Comparison of ENCODE assay signal across 14 cellular contexts in genomic region chr4:54101190-54102041, GRCh38. TPM values are rescaled to one million over a fixed set of nuclear protein-coding genes. Genes with fewer than 3 reads are reported as not detected.
DNase-seq lines count a peak whose midpoint lies in the region; ATAC-seq and TF ChIP-seq lines count a peak whose summit lies in the region.
"Had no signal": no experiment of that assay in that cellular context is flagged by ENCODE, and none has a peak within 500 bp of the region (broad histone marks: within the 10 kb centered on the region; RNA-seq: fewer than 3 reads in every experiment).

No MANE protein-coding gene starts in this region.

- H3K27ac Mint-ChIP-seq in activated naive CD4-positive, alpha-beta T cell treated with anti-CD3 and anti-CD28 coated beads, Interleukin-2, amount 50 U/mL, for 24 hours = no peak overlapping the region
- peak overlapping the region in 1 of 2 donors; percentile 44 for H3K27ac Mint-ChIP-seq in activated naive CD4-positive, alpha-beta T cell treated with anti-CD3 and anti-CD28 coated beads, Interleukin-2, amount 50 U/mL, for 72 hours
- H3K27ac Mint-ChIP-seq in activated CD8-positive, alpha-beta T cell treated with anti-CD3 and anti-CD28 coated beads, Interleukin-2, amount 10 ng/mL, durations not matched to agents 7 days and 5 days = no peak overlapping the region

- no peaks in the 10 kb centered on the region for H3K36me3 ChIP-seq in stomach

- ATAC-seq in activated naive CD4-positive, alpha-beta T cell treated with anti-CD3 and anti-CD28 coated beads, Interleukin-2, amount 50 U/mL, for 72 hours = no peak
- peak; percentile 12 for ATAC-seq in activated CD8-positive, alpha-beta T cell treated with anti-CD3 and anti-CD28 coated beads, Interleukin-2, amount 10 ng/mL, durations not matched to agents 7 days and 5 days
- no peak for ATAC-seq in GM18505 (IDR thresholded peaks at IDR 0.05; ENCODE audit: unreplicated experiment)

- no peak for DNase-seq in activated naive CD4-positive, alpha-beta T cell treated with anti-CD3 and anti-CD28 coated beads, Interleukin-2, amount 50 U/mL, for 72 hours (ENCODE audit: low spot score in 2 of 2)
- DNase-seq in activated CD8-positive, alpha-beta T cell treated with anti-CD3 and anti-CD28 coated beads, Interleukin-2, amount 10 ng/mL, durations not matched to agents 7 days and 5 days = no peak
- DNase-seq in stomach = no peak
- DNase-seq in NCI-H446 treated with DMSO at 0.1 percent for 48 hours (lab: John Stamatoyannopoulos, UW) = no peak
- DNase-seq in dedifferentiated amniotic fluid mesenchymal stem cell (ENCODE audit: extremely low spot score) = no peak
- DNase-seq: nucleus accumbens; stimulated activated naive CD4-positive, alpha-beta T cell treated with Interleukin-2 at 50 U/mL for 16 hours had no signal

- peaks cover 32 to 43% (median 37%) of the 10 kb centered on the region in 4 donors for H3K4me1 ChIP-seq in stomach

- no peaks in the 10 kb centered on the region for H3K36me3 Mint-ChIP-seq in activated naive CD4-positive, alpha-beta T cell treated with anti-CD3 and anti-CD28 coated beads, Interleukin-2, amount 50 U/mL, for 24 hours
- peaks cover under 1 to 21% of the 10 kb centered on the region in 2 donors for H3K36me3 Mint-ChIP-seq in activated naive CD4-positive, alpha-beta T cell treated with anti-CD3 and anti-CD28 coated beads, Interleukin-2, amount 50 U/mL, for 72 hours
- no peaks in the 10 kb centered on the region for H3K36me3 Mint-ChIP-seq in activated CD8-positive, alpha-beta T cell treated with anti-CD3 and anti-CD28 coated beads, Interleukin-2, amount 10 ng/mL, durations not matched to agents 7 days and 5 days (ENCODE audit: low read depth)

- intact Hi-C loops in stomach (cut with DNase I; ENCODE audit: low total_unique reads) = no loop called here

- H3K9me3 ChIP-seq in iPS-18c (ENCODE audit: control insufficient read depth, insufficient read depth, low read length) (no peaks in the 10 kb centered on the region), stomach (no peaks in the 10 kb centered on the region)

- no peak for TF ChIP-seq EP300 in stomach (IDR thresholded peaks at IDR 0.05)

- no peak for TF ChIP-seq CTCF in stomach (IDR thresholded peaks at IDR 0.05)

- H3K4me3 Mint-ChIP-seq in activated naive CD4-positive, alpha-beta T cell treated with anti-CD3 and anti-CD28 coated beads, Interleukin-2, amount 50 U/mL, for 24 hours = peak overlapping the region; percentile 56
- H3K4me3 Mint-ChIP-seq in activated CD8-positive, alpha-beta T cell treated with anti-CD3 and anti-CD28 coated beads, Interleukin-2, amount 10 ng/mL, durations not matched to agents 7 days and 5 days = peak overlapping the region; percentile 44

- WGBS in stomach, 5 donors = 4 to 19% (median 11%) methylated on average over 49 to 50 of the region's 50 CpGs

- H3K4me1 Mint-ChIP-seq in activated naive CD4-positive, alpha-beta T cell treated with anti-CD3 and anti-CD28 coated beads, Interleukin-2, amount 50 U/mL, for 24 hours = peaks cover 44% of the 10 kb centered on the region
- peaks cover 47% of the 10 kb centered on the region for H3K4me1 Mint-ChIP-seq in activated CD8-positive, alpha-beta T cell treated with anti-CD3 and anti-CD28 coated beads, Interleukin-2, amount 10 ng/mL, durations not matched to agents 7 days and 5 days (ENCODE audit: low read depth)

- peaks cover 74% of the 10 kb centered on the region for H3K27me3 Mint-ChIP-seq in activated naive CD4-positive, alpha-beta T cell treated with anti-CD3 and anti-CD28 coated beads, Interleukin-2, amount 50 U/mL, for 24 hours
- H3K27me3 Mint-ChIP-seq in activated CD8-positive, alpha-beta T cell treated with anti-CD3 and anti-CD28 coated beads, Interleukin-2, amount 10 ng/mL, durations not matched to agents 7 days and 5 days (ENCODE audit: low read depth) = peaks cover 86% of the 10 kb centered on the region

- no peaks in the 10 kb centered on the region for H3K9me3 Mint-ChIP-seq in activated naive CD4-positive, alpha-beta T cell treated with anti-CD3 and anti-CD28 coated beads, Interleukin-2, amount 50 U/mL, for 24 hours
- no peaks in the 10 kb centered on the region for H3K9me3 Mint-ChIP-seq in activated naive CD4-positive, alpha-beta T cell treated with anti-CD3 and anti-CD28 coated beads, Interleukin-2, amount 50 U/mL, for 72 hours
- no peaks in the 10 kb centered on the region for H3K9me3 Mint-ChIP-seq in activated CD8-positive, alpha-beta T cell treated with anti-CD3 and anti-CD28 coated beads, Interleukin-2, amount 10 ng/mL, durations not matched to agents 7 days and 5 days (ENCODE audit: insufficient read depth)

- H3K4me3 ChIP-seq in iPS-18c (ENCODE audit: insufficient read depth, low read depth, low read length) (peak overlapping the region; percentile 38; the same call in 1 of the 2 replicates), stomach (peak overlapping the region in 3 of 4 donors; percentile 34 to 47 (median 37))

- peaks cover 39 to 100% (median 89%) of the 10 kb centered on the region in 3 donors for H3K27me3 ChIP-seq in stomach

- CTCF ChIA-PET in activated CD8-positive, alpha-beta T cell treated with anti-CD3 and anti-CD28 coated beads, Interleukin-2, amount 10 ng/mL, durations not matched to agents 7 days and 5 days (lab: Charles Lee) = no interaction called here

- H3K27ac ChIP-seq in stomach = no peak overlapping the region
- H3K27ac ChIP-seq: HL-60 had no signal

- POLR2A ChIA-PET in activated CD8-positive, alpha-beta T cell treated with anti-CD3 and anti-CD28 coated beads, Interleukin-2, amount 10 ng/mL, durations not matched to agents 7 days and 5 days (lab: Charles Lee) = no interaction called here

- no peak for TF ChIP-seq POLR2A in stomach (IDR thresholded peaks at IDR 0.05)
- TF ChIP-seq POLR2A in GM18505 (IDR thresholded peaks at IDR 0.05; ENCODE audit: borderline replicate concordance, extremely low read depth, insufficient read depth, insufficient read length) = no peak

RNA-seq across cellular contexts. Expression of gene GSX2, which starts 1.5 kb away (rescaled TPM):
- not detected for total RNA-seq in activated naive CD4-positive, alpha-beta T cell treated with anti-CD3 and anti-CD28 coated beads, Interleukin-2, amount 50 U/mL, for 72 hours
- not detected for total RNA-seq in activated CD8-positive, alpha-beta T cell treated with anti-CD3 and anti-CD28 coated beads, Interleukin-2, amount 10 ng/mL, durations not matched to agents 7 days and 5 days
- not detected for total RNA-seq in stomach
- not detected for polyA plus RNA-seq in stomach
- total RNA-seq: activated CD8-positive, alpha-beta memory T cell treated with anti-CD3 and anti-CD28 coated beads for 36 hours; Daoy; epithelial cell of proximal tubule had no signal

RNA-seq across cellular contexts. Expression of gene CHIC2, which starts 37.0 kb away (rescaled TPM):
- 10 to 100 TPM; 13.3 to 16.3 TPM for total RNA-seq in activated naive CD4-positive, alpha-beta T cell treated with anti-CD3 and anti-CD28 coated beads, Interleukin-2, amount 50 U/mL, for 72 hours
- 10 to 100 TPM; 14.6 to 17.1 TPM for total RNA-seq in activated CD8-positive, alpha-beta T cell treated with anti-CD3 and anti-CD28 coated beads, Interleukin-2, amount 10 ng/mL, durations not matched to agents 7 days and 5 days
- total RNA-seq in stomach = 100 to 1,000 TPM in 1 of 5 donors, 10 to 100 TPM in 4; 15.8 to 128 (median 31.3) TPM
- 10 to 100 TPM in 2 of 3 donors, 1 to 10 TPM in 1; 9.8 to 29.3 (median 17.1) TPM for polyA plus RNA-seq in stomach
